In the genomic region with DNA sequence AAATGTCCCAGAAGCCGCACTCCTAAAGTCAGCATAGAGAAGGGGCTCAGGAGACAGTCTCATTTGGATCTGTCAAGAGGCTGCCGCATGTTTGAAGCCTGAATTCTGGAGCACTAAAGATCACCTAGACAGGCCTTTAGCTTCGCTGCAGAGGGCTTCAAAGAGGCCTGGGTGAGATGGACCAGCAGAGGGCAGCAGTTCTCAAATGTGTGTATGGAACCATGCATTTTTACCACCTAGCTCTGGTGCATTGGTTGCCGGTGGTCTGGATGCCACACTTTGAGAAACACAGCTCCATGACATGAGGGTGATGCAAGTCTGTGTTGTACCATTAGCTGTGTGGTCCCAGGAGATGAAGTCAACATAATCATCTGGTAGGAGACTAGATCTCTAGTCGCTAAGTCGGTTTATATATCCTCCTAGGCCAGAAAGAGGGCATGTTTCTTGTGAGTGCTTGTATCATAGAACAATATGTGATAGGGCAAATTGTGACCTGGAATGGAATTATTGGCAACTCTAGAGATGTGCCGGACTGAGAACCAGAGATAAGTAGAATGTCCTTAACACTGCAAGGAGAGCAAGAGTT, we compare ENCODE assay signal across 8 cellular contexts.
DNase-seq lines count a peak whose midpoint lies in the region; ATAC-seq and TF ChIP-seq lines count a peak whose summit lies in the region.

No MANE protein-coding gene starts in this region.

- DNase-seq in COLO829 (ENCODE audit: low spot score) (peak; percentile 49), LNCaP clone FGC (ENCODE audit: low read depth) (no peak), SJCRH30 (peak; percentile 54 to 76), globus pallidus (ENCODE audit: low spot score) (peak; percentile 46), transverse colon (peak; percentile 81)
- DNase-seq in activated effector memory CD4-positive, alpha-beta T cell treated with Interleukin-2 at 50 U/mL for 16 hours: peak; percentile 60

- H3K79me2 ChIP-seq in parathyroid adenoma: no peaks in the 10 kb centered on the region

- H3K4me2 ChIP-seq in parathyroid adenoma (ENCODE audit: low read length): no peak overlapping the region

- H3K9me3 ChIP-seq in SJCRH30 (replicated peaks): no peaks in the 10 kb centered on the region
- no peaks in the 10 kb centered on the region for H3K9me3 ChIP-seq in parathyroid adenoma (ENCODE audit: control insufficient read depth, low read length)
- H3K9me3 ChIP-seq in transverse colon: no peaks in the 10 kb centered on the region

- no peak for TF ChIP-seq EP300 in transverse colon (IDR thresholded peaks at IDR 0.05; ENCODE audit: low read depth)

- TF ChIP-seq POLR2A in transverse colon (IDR thresholded peaks at IDR 0.05): no peak

- H3K9ac ChIP-seq in parathyroid adenoma: no peak overlapping the region

- H2AFZ ChIP-seq in parathyroid adenoma: no peak overlapping the region

- WGBS in transverse colon (ENCODE audit: low coverage in 1 of 2), 2 donors: 55 to 80% methylated on average over 2 to 7 of the region's 7 CpGs

- H3K27me3 ChIP-seq in SJCRH30: no peaks in the 10 kb centered on the region
- no peaks in the 10 kb centered on the region for H3K27me3 ChIP-seq in parathyroid adenoma (ENCODE audit: control insufficient read depth, insufficient read depth, low read length)
- H3K27me3 ChIP-seq in transverse colon: no peaks in the 10 kb centered on the region

- no peak overlapping the region for H3K4me3 ChIP-seq in LNCaP clone FGC (ENCODE audit: low read depth, low read length)
- H3K4me3 ChIP-seq in SJCRH30: no peak overlapping the region
- no peak overlapping the region for H3K4me3 ChIP-seq in parathyroid adenoma (ENCODE audit: low read depth, low read length)
- H3K4me3 ChIP-seq in transverse colon: no peak overlapping the region

- intact Hi-C loops in transverse colon (cut with DNase I; ENCODE audit: low total_unique reads): loop anchor here (10.0 kb wide), 1 partner anchor 184 kb away; no protein-coding TSS in a partner anchor

- ATAC-seq in GM21526 (IDR thresholded peaks at IDR 0.05; ENCODE audit: low FRiP score, unreplicated experiment): peak; percentile 65

- TF ChIP-seq CTCF in LNCaP clone FGC (IDR thresholded peaks at IDR 0.05; ENCODE audit: control insufficient read depth, extremely low read depth, insufficient read depth): peak; percentile 80
- TF ChIP-seq CTCF in parathyroid adenoma (IDR thresholded peaks at IDR 0.05): peak; percentile 75
- peak; percentile 66 to 80 (median 76) for TF ChIP-seq CTCF in transverse colon (IDR thresholded peaks at IDR 0.05)

- peaks cover 4% of the 10 kb centered on the region for H3K4me1 ChIP-seq in SJCRH30
- H3K4me1 ChIP-seq in parathyroid adenoma: no peaks in the 10 kb centered on the region
- peaks cover 0 to 10% (median 5%) of the 10 kb centered on the region in 4 donors for H3K4me1 ChIP-seq in transverse colon

- in situ Hi-C loops in transverse colon (cut with MboI; ENCODE audit: low pct_ligation_motif_present in 1 of 4, low pct_unique_long_range_greater_than_20kb in 1 of 4, low sequenced_read_pairs in 3 of 4): loop anchor here (5.0 to 25.0 kb wide), 5 partner anchors 111 to 186 kb away; a partner anchor contains a TSS

- no peaks in the 10 kb centered on the region for H3K36me3 ChIP-seq in SJCRH30
- H3K36me3 ChIP-seq in parathyroid adenoma (ENCODE audit: control insufficient read depth, insufficient read depth, low read length): no peaks in the 10 kb centered on the region
- H3K36me3 ChIP-seq in transverse colon: no peaks in the 10 kb centered on the region

- H3K27ac ChIP-seq in SJCRH30 (no peak overlapping the region), parathyroid adenoma (no peak overlapping the region), transverse colon (no peak overlapping the region)
